In genomic region chr10:105549731-105550130, GRCh38 we compare ENCODE assay signal across 25 cellular contexts.
DNase-seq lines count a peak whose midpoint lies in the region; ATAC-seq, FAIRE-seq and TF ChIP-seq lines count a peak whose summit lies in the region.
"Had no signal": no experiment of that assay in that cellular context is flagged by ENCODE, and none has a peak within 500 bp of the region (broad histone marks: within the 10 kb centered on the region; RNA-seq: fewer than 3 reads in every experiment).

No MANE protein-coding gene starts in this region.

- H3K36me3 ChIP-seq in HepG2 (replicated peaks in 1 of 2; ENCODE audit: control insufficient read depth in 1 of 2, insufficient read depth in 2 of 2, low read length in 2 of 2) (no peaks in the 10 kb centered on the region), right lobe of liver (no peaks in the 10 kb centered on the region), WERI-Rb-1 (no peaks in the 10 kb centered on the region), mucosa of descending colon (ENCODE audit: low read depth) (no peaks in the 10 kb centered on the region)
- H3K36me3 ChIP-seq: BE2C; BLaER1 treated with 17β-estradiol and CSF1 and Interleukin-3, amounts not matched to agents 10 nM and 100 nM had no signal

- no peak for FAIRE-seq in HepG2 (lab: Jason Lieb, UNC)
- FAIRE-seq: A204.1, G401.6, GM12878, GM19239, H1 had no signal

- H3K4me1 ChIP-seq in HepG2 (ENCODE audit: insufficient read depth, low read length): no peaks in the 10 kb centered on the region
- H3K4me1 ChIP-seq in right lobe of liver: no peaks in the 10 kb centered on the region
- no peaks in the 10 kb centered on the region for H3K4me1 ChIP-seq in mucosa of descending colon (ENCODE audit: low read depth)
- H3K4me1 ChIP-seq: BE2C; BLaER1 treated with 17β-estradiol and CSF1 and Interleukin-3, amounts not matched to agents 10 nM and 100 nM had no signal

- intact Hi-C loops in HepG2 (cut with micrococcal nuclease; ENCODE audit: unreplicated experiment): no loop called here
- intact Hi-C loops in right lobe of liver (cut with DNase I): no loop called here
- intact Hi-C loops in mucosa of descending colon (cut with DNase I, micrococcal nuclease): no loop called here

- no peak for ATAC-seq in HepG2
- no peak for ATAC-seq in right lobe of liver
- no peak for ATAC-seq in mucosa of descending colon
- ATAC-seq: GM12878 had no signal

- no peak overlapping the region for H3K9ac ChIP-seq in HepG2 (ENCODE audit: insufficient read depth, low read depth, low read length)
- H3K9ac ChIP-seq: BLaER1 treated with 17β-estradiol and CSF1 and Interleukin-3, amounts not matched to agents 10 nM and 100 nM; GM23248 had no signal

- H4K20me1 ChIP-seq in HepG2 (ENCODE audit: insufficient read depth, low read length): no peaks in the 10 kb centered on the region
- H4K20me1 ChIP-seq: BLaER1 treated with 17β-estradiol and CSF1 and Interleukin-3, amounts not matched to agents 10 nM and 100 nM had no signal

- TF ChIP-seq POLR2A in HepG2 (IDR thresholded peaks at IDR 0.05; ENCODE audit: insufficient read depth in 1 of 2, low read depth in 2 of 2, low read length in 2 of 2) (no peak), right lobe of liver (IDR thresholded peaks at IDR 0.05) (no peak)

- H3K9me3 ChIP-seq in HepG2 (ENCODE audit: low read length) (peaks cover 48% of the 10 kb centered on the region), right lobe of liver (no peaks in the 10 kb centered on the region), WERI-Rb-1 (ENCODE audit: severe bottlenecking) (peaks cover 4% of the 10 kb centered on the region), mucosa of descending colon (no peaks in the 10 kb centered on the region)
- H3K9me3 ChIP-seq: BE2C; BLaER1 treated with 17β-estradiol and CSF1 and Interleukin-3, amounts not matched to agents 10 nM and 100 nM had no signal

- no peak overlapping the region for H3K4me3 ChIP-seq in HepG2 (replicated peaks in 1 of 3; ENCODE audit: insufficient read depth in 1 of 3, low read depth in 2 of 3, low read length in 3 of 3)
- no peak overlapping the region for H3K4me3 ChIP-seq in right lobe of liver
- H3K4me3 ChIP-seq in WERI-Rb-1 (ENCODE audit: low read depth, low read length): no peak overlapping the region
- no peak overlapping the region for H3K4me3 ChIP-seq in mucosa of descending colon
- H3K4me3 ChIP-seq: BLaER1 treated with 17β-estradiol and CSF1 and Interleukin-3, amounts not matched to agents 10 nM and 100 nM; GM12878; GM23248 had no signal

- H3K27me3 ChIP-seq in HepG2 (ENCODE audit: control insufficient read depth in 1 of 2, insufficient read depth in 2 of 2, low read length in 2 of 2): no peaks in the 10 kb centered on the region
- no peaks in the 10 kb centered on the region for H3K27me3 ChIP-seq in right lobe of liver
- H3K27me3 ChIP-seq in WERI-Rb-1 (ENCODE audit: insufficient read depth, low read depth, severe bottlenecking): no peaks in the 10 kb centered on the region
- H3K27me3 ChIP-seq: BE2C; BLaER1 treated with 17β-estradiol and CSF1 and Interleukin-3, amounts not matched to agents 10 nM and 100 nM had no signal

- in situ Hi-C loops in HepG2 (cut with HindIII; ENCODE audit: extremely low pct_ligation_motif_present, low pct_unique_long_range_greater_than_20kb): no loop called here

- BruUV-seq in HepG2 (replicated peaks; lab: Mats Ljungman, UMichigan): no TSS peak

- no peak overlapping the region for H2AFZ ChIP-seq in HepG2 (ENCODE audit: low read length)
- H2AFZ ChIP-seq: GM23248 had no signal

- no peaks in the 10 kb centered on the region for H3K79me2 ChIP-seq in HepG2 (ENCODE audit: insufficient read depth, low read length)

- TF ChIP-seq EP300 in HepG2 (IDR thresholded peaks at IDR 0.05; ENCODE audit: low read depth in 2 of 2, low read length in 2 of 2) (no peak), HepG2 (CRISPR knock-in tag; IDR thresholded peaks at IDR 0.05; ENCODE audit: borderline replicate concordance) (no peak)

- no peak for DNase-seq in HepG2 (ENCODE audit: low spot score)
- DNase-seq in right lobe of liver: no peak
- DNase-seq in NCI-H82 treated with DMSO at 0.1 percent for 48 hours (lab: John Stamatoyannopoulos, UW; ENCODE audit: unreplicated experiment): peak; percentile 50
- no peak for DNase-seq in WERI-Rb-1
- no peak for DNase-seq in mucosa of descending colon
- no peak for DNase-seq in NCI-H1092 (lab: John Stamatoyannopoulos, UW)
- no peak for DNase-seq in iPS-NIHi7 (ENCODE audit: extremely low spot score)
- DNase-seq: ACHN; AML-193; BE2C; Calu3; CD4-positive, alpha-beta T cell; CD8-positive, alpha-beta memory T cell; DMS153; DND-41; GM23248; H7; HCEC 1CT had no signal

- TF ChIP-seq CTCF in HepG2 (CRISPR knock-in tag; IDR thresholded peaks at IDR 0.05) (no peak), right lobe of liver (IDR thresholded peaks at IDR 0.05) (no peak), WERI-Rb-1 (IDR thresholded peaks at IDR 0.05; ENCODE audit: low read depth, low read length) (no peak), mucosa of descending colon (IDR thresholded peaks at IDR 0.05) (no peak)

- no peak overlapping the region for H3K27ac ChIP-seq in HepG2 (ENCODE audit: extremely low read length, insufficient read depth, low read length)
- H3K27ac ChIP-seq in right lobe of liver: no peak overlapping the region
- H3K27ac ChIP-seq in WERI-Rb-1: peak overlapping the region; percentile 41
- H3K27ac ChIP-seq: 22Rv1; BLaER1 treated with 17β-estradiol and CSF1 and Interleukin-3, amounts not matched to agents 10 nM and 100 nM; GM23248 had no signal

- WGBS in HepG2 (ENCODE audit: low lambda C conversion rate): 2% methylated on average over 1 of the region's 1 CpG
- 50% methylated on average over 1 of the region's 1 CpG for WGBS in right lobe of liver (ENCODE audit: insufficient coverage, low coverage, low lambda C conversion rate, missing lambda C conversion rate)

- no peak overlapping the region for H3K4me2 ChIP-seq in HepG2 (ENCODE audit: low read depth, low read length)
- H3K4me2 ChIP-seq: BLaER1 treated with 17β-estradiol and CSF1 and Interleukin-3, amounts not matched to agents 10 nM and 100 nM had no signal

- POLR2A ChIA-PET in HepG2 (lab: Yijun Ruan, JAX): no interaction called here

- TF ChIP-seq RAD21 in HepG2 (CRISPR knock-in tag; IDR thresholded peaks at IDR 0.05): no peak

- CTCF ChIA-PET in HepG2 (lab: Yijun Ruan, JAX; ENCODE audit: low intra/inter-chr PET ratio, low total read pairs): no interaction called here

TF ChIP-seq in HepG2, 621 proteins besides CTCF, POLR2A, EP300 and RAD21:
- TF ChIP-seq NFE2L2 (IDR thresholded peaks at IDR 0.05; ENCODE audit: low read length): peak; percentile 74
- no peak for TF ChIP-seq MZF1 (CRISPR knock-in tag; IDR thresholded peaks at IDR 0.05; ENCODE audit: borderline replicate concordance)
- TF ChIP-seq MAFK (conservative IDR thresholded peaks at IDR 0.05 in 1 of 2, IDR thresholded peaks at IDR 0.05 in 1 of 2; ENCODE audit: low read length in 2 of 2): 0 out of 4 replicates have a peak, but pooled peaks of 1 of the 2 experiments have one; percentile 17
